In genomic region chr9:137255448-137256114, GRCh38 we compare ENCODE assay signal across 8 cellular contexts. TPM values are rescaled to one million over a fixed set of nuclear protein-coding genes. Genes with fewer than 3 reads are reported as not detected.
A peak's percentile ranks its signal among the peaks of the same experiment; 100 is the strongest.
DNase-seq lines count a peak whose midpoint lies in the region; ATAC-seq and FAIRE-seq lines count a peak whose summit lies in the region.

No MANE protein-coding gene starts in this region.

- 0 to 2% (median 1%) methylated on average over 31 to 51 of the region's 51 CpGs for WGBS in small intestine, 3 donors

- H3K79me2 ChIP-seq in ACC112 (ENCODE audit: control insufficient read depth, insufficient read depth, low read length, unreplicated experiment): peaks cover 19% of the 10 kb centered on the region

- no peaks in the 10 kb centered on the region for H3K27me3 Mint-ChIP-seq in activated naive CD8-positive, alpha-beta T cell treated with anti-CD3 and anti-CD28 coated beads for 36 hours

- peak overlapping the region; percentile 91 for H2AFZ ChIP-seq in ACC112 (ENCODE audit: low read length, unreplicated experiment)

- peak overlapping the region; percentile 77 for H3K27ac Mint-ChIP-seq in activated naive CD8-positive, alpha-beta T cell treated with anti-CD3 and anti-CD28 coated beads for 36 hours

- peak; percentile 26 for ATAC-seq in GM18867 (IDR thresholded peaks at IDR 0.05; ENCODE audit: unreplicated experiment)

- no peak overlapping the region for H3K27ac ChIP-seq in ACC112 (ENCODE audit: low read depth, low read length)
- no peak overlapping the region for H3K27ac ChIP-seq in iPS-18a (ENCODE audit: low read length)
- H3K27ac ChIP-seq in small intestine (ENCODE audit: low read depth in 1 of 2, low read length in 1 of 2): peak overlapping the region; percentile 4 to 41

- no peaks in the 10 kb centered on the region for H3K27me3 ChIP-seq in ACC112 (ENCODE audit: insufficient read depth, low read length)
- H3K27me3 ChIP-seq in iPS-18a (ENCODE audit: control insufficient read depth, insufficient read depth, low read length): peaks cover 14% of the 10 kb centered on the region
- H3K27me3 ChIP-seq in small intestine (ENCODE audit: control insufficient read depth in 2 of 2, insufficient read depth in 2 of 2, low read length in 2 of 2): no peaks in the 10 kb centered on the region

- H3K4me1 ChIP-seq in ACC112 (ENCODE audit: control insufficient read depth, insufficient read depth, low read length, unreplicated experiment) (peaks cover 14% of the 10 kb centered on the region), iPS-18a (ENCODE audit: control insufficient read depth, low read depth, low read length) (peaks cover 6% of the 10 kb centered on the region), small intestine (ENCODE audit: control insufficient read depth in 2 of 2, insufficient read depth in 1 of 2, low read depth in 1 of 2, low read length in 1 of 2) (peaks cover 8% of the 10 kb centered on the region in 2 donors)

- peaks cover 7% of the 10 kb centered on the region for H3K4me1 Mint-ChIP-seq in activated naive CD8-positive, alpha-beta T cell treated with anti-CD3 and anti-CD28 coated beads for 36 hours

- no peaks in the 10 kb centered on the region for H3K9me3 Mint-ChIP-seq in activated naive CD8-positive, alpha-beta T cell treated with anti-CD3 and anti-CD28 coated beads for 36 hours

- peak; percentile 75 for DNase-seq in HuH-7 (ENCODE audit: low spot score)
- peak; percentile 56 for DNase-seq in activated naive CD8-positive, alpha-beta T cell treated with anti-CD3 and anti-CD28 coated beads for 36 hours
- DNase-seq in small intestine: no peak
- no peak for DNase-seq in stimulated activated CD4-positive, alpha-beta T cell treated with anti-CD3 and anti-CD28 coated beads, Interleukin-2, amount 100 ng/mL, for 24 hours
- DNase-seq in cortex of kidney (lab: John Stamatoyannopoulos, UW): no peak

- H3K4me3 ChIP-seq in ACC112 (ENCODE audit: low read depth, low read length) (peak overlapping the region; percentile 83), iPS-18a (ENCODE audit: low read length) (peak overlapping the region; percentile 89), small intestine (ENCODE audit: low read depth in 1 of 2, low read length in 2 of 2) (peak overlapping the region; percentile 66 to 92)

- no peak for FAIRE-seq in small intestine (lab: Jason Lieb, UNC)

- peaks cover 6% of the 10 kb centered on the region; the same call in 1 of the 2 replicates for H3K36me3 ChIP-seq in ACC112 (ENCODE audit: insufficient read depth, low read length)
- peaks cover 19% of the 10 kb centered on the region for H3K36me3 ChIP-seq in iPS-18a (ENCODE audit: control insufficient read depth, low read depth, low read length)
- peaks cover 0 to 6% of the 10 kb centered on the region in 2 donors for H3K36me3 ChIP-seq in small intestine (ENCODE audit: control insufficient read depth in 2 of 2, insufficient read depth in 2 of 2, low read length in 2 of 2)

- no peaks in the 10 kb centered on the region for H3K9me3 ChIP-seq in iPS-18a (ENCODE audit: control insufficient read depth, low read depth, low read length)
- H3K9me3 ChIP-seq in small intestine (ENCODE audit: control insufficient read depth, low read depth): no peaks in the 10 kb centered on the region

- peak overlapping the region; percentile 87 for H3K4me3 Mint-ChIP-seq in activated naive CD8-positive, alpha-beta T cell treated with anti-CD3 and anti-CD28 coated beads for 36 hours

- peak overlapping the region; percentile 52 for H3K9ac ChIP-seq in iPS-18a (ENCODE audit: low read length)

- H3K36me3 Mint-ChIP-seq in activated naive CD8-positive, alpha-beta T cell treated with anti-CD3 and anti-CD28 coated beads for 36 hours: peaks cover 8% of the 10 kb centered on the region

RNA-seq across cellular contexts. Expression of gene NELFB, which starts 0.5 kb away (rescaled TPM):
- 10 to 100 TPM; 54.4 to 56.4 TPM for total RNA-seq in activated naive CD8-positive, alpha-beta T cell treated with anti-CD3 and anti-CD28 coated beads for 36 hours
- 10 to 100 TPM; 34.7 to 62.5 (median 34.9) TPM for polyA plus RNA-seq in small intestine

RNA-seq across cellular contexts. Expression of gene STPG3, which starts 4.5 kb away (rescaled TPM):
- total RNA-seq in activated naive CD8-positive, alpha-beta T cell treated with anti-CD3 and anti-CD28 coated beads for 36 hours: not detected
- polyA plus RNA-seq in small intestine: not detected

RNA-seq across cellular contexts. Expression of gene TUBB4B, which starts 14.5 kb away (rescaled TPM):
- total RNA-seq in activated naive CD8-positive, alpha-beta T cell treated with anti-CD3 and anti-CD28 coated beads for 36 hours: 100 to 1,000 TPM; 271 to 274 TPM
- 100 to 1,000 TPM; 365 to 374 (median 369) TPM for polyA plus RNA-seq in small intestine

RNA-seq across cellular contexts. Expression of gene TOR4A, which starts 21.9 kb away (rescaled TPM):
- 1 to 10 TPM; 3.6 to 3.9 TPM for total RNA-seq in activated naive CD8-positive, alpha-beta T cell treated with anti-CD3 and anti-CD28 coated beads for 36 hours
- 10 to 100 TPM in 1 of 3 donors, 1 to 10 TPM in 2; 3.4 to 21.5 (median 9.7) TPM for polyA plus RNA-seq in small intestine

RNA-seq across cellular contexts. Expression of gene SLC34A3, which starts 24.9 kb away (rescaled TPM):
- not detected for total RNA-seq in activated naive CD8-positive, alpha-beta T cell treated with anti-CD3 and anti-CD28 coated beads for 36 hours
- polyA plus RNA-seq in small intestine: under 1 TPM; 0.21 to 0.89 (median 0.81) TPM

Comparison
In these comparisons a context has a peak if more than half of its experiments do, and no peak if none do; other contexts are left out.
1. H3K27ac ChIP-seq: peak in small intestine (2 of 2); none in ACC112 (single experiment) and iPS-18a (single experiment).
2. DNase-seq: peak in HuH-7 (single experiment) and activated naive CD8-positive, alpha-beta T cell treated with anti-CD3 and anti-CD28 coated beads for 36 hours (single experiment); none in small intestine (single experiment), stimulated activated CD4-positive, alpha-beta T cell treated with anti-CD3 and anti-CD28 coated beads, Interleukin-2, amount 100 ng/mL, for 24 hours (0 of 2) and cortex of kidney (single experiment).
3. Peak in every context shown above with its lines, with median percentiles within 50 percentile points of each other: H3K4me3 ChIP-seq.